In the genomic region with DNA sequence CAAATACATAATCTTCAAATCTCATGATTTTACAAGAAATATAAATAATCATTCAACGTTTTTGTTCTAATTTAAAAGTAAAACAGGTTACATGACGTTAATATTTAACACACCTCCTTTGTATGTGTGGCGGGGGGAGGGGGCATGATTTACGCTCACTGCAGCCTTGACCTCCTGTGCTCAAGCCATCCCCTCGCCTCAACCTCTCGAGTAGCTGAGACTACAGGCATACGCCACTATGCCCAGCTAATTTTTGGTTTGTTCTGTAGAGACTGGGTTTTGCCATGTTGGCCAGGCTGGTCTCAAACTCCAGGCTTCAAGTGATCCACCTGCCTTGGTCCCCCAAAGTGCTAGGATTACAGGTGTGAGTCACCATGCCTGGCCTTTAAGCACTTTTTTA, we compare ENCODE assay signal across 19 cellular contexts. TPM values are rescaled to one million over a fixed set of nuclear protein-coding genes. Genes with fewer than 3 reads are reported as not detected.
A peak's percentile ranks its signal among the peaks of the same experiment; 100 is the strongest.
DNase-seq lines count a peak whose midpoint lies in the region; ATAC-seq and TF ChIP-seq lines count a peak whose summit lies in the region.
"Had no signal": no experiment of that assay in that cellular context is flagged by ENCODE, and none has a peak within 500 bp of the region (broad histone marks: within the 10 kb centered on the region; RNA-seq: fewer than 3 reads in every experiment).

No MANE protein-coding gene starts in this region.

- in situ Hi-C loops in KBM-7 (cut with MboI; ENCODE audit: low pct_unique_long_range_greater_than_20kb, low sequenced_read_pairs): no loop called here

- no peaks in the 10 kb centered on the region for H4K20me1 ChIP-seq in GM23338 (replicated peaks; ENCODE audit: insufficient read depth)
- H4K20me1 ChIP-seq: BLaER1 had no signal

- H3K4me3 Mint-ChIP-seq in GM23338 (no peak overlapping the region), WTC11 (no peak overlapping the region), nephron (no peak overlapping the region)
- H3K4me3 Mint-ChIP-seq: CD14-positive monocyte; CD4-positive, alpha-beta memory T cell; CD4-positive, CD25-positive, alpha-beta regulatory T cell; CD8-positive, alpha-beta memory T cell had no signal

- POLR2A ChIA-PET in WTC11 (lab: Charles Lee): no interaction called here

- TF ChIP-seq CTCF in GM23338 (conservative IDR thresholded peaks at IDR 0.05; ENCODE audit: low read depth in 2 of 2): no peak
- TF ChIP-seq CTCF in WTC11 (IDR thresholded peaks at IDR 0.05): no peak
- no peak for TF ChIP-seq CTCF in nephron (IDR thresholded peaks at IDR 0.05; ENCODE audit: unreplicated experiment in 3 of 3)

- H3K27me3 ChIP-seq in GM23338 (ENCODE audit: insufficient read depth): peaks cover 11% of the 10 kb centered on the region
- H3K27me3 ChIP-seq: BE2C, BLaER1 had no signal

- H3F3A ChIP-seq in GM23338 (replicated peaks; ENCODE audit: low read depth): no peaks in the 10 kb centered on the region

- ATAC-seq in GM23338 (peak; percentile 71), WTC11 (peak; percentile 62)
- ATAC-seq: A549 had no signal

- no peak overlapping the region for H2AFZ ChIP-seq in GM23338

- H3K9me3 Mint-ChIP-seq in GM23338 (no peaks in the 10 kb centered on the region), WTC11 (no peaks in the 10 kb centered on the region), nephron (no peaks in the 10 kb centered on the region)
- H3K9me3 Mint-ChIP-seq: CD14-positive monocyte had no signal

- H3K4me1 Mint-ChIP-seq in GM23338 (peaks cover 20% of the 10 kb centered on the region), WTC11 (peaks cover 15% of the 10 kb centered on the region), nephron (peaks cover 5% of the 10 kb centered on the region)
- H3K4me1 Mint-ChIP-seq: CD14-positive monocyte; CD4-positive, alpha-beta memory T cell; CD4-positive, CD25-positive, alpha-beta regulatory T cell; CD8-positive, alpha-beta memory T cell had no signal

- H3K27me3 Mint-ChIP-seq in GM23338 (ENCODE audit: insufficient read depth, low read depth, poor library complexity) (peaks cover 2% of the 10 kb centered on the region), WTC11 (ENCODE audit: low read depth) (peaks cover 4% of the 10 kb centered on the region), nephron (ENCODE audit: low read depth) (no peaks in the 10 kb centered on the region)

- CTCF ChIA-PET in WTC11 (lab: Charles Lee): no interaction called here

- no peak overlapping the region for H3K27ac Mint-ChIP-seq in GM23338
- no peak overlapping the region for H3K27ac Mint-ChIP-seq in WTC11
- peak overlapping the region in 2 of 3 experiments; percentile 68 to 92 for H3K27ac Mint-ChIP-seq in nephron
- H3K27ac Mint-ChIP-seq: CD14-positive monocyte; CD4-positive, alpha-beta memory T cell; CD4-positive, CD25-positive, alpha-beta regulatory T cell; CD8-positive, alpha-beta memory T cell had no signal

- H3K4me1 ChIP-seq in GM23338 (ENCODE audit: insufficient read depth): peaks cover 20% of the 10 kb centered on the region
- H3K4me1 ChIP-seq: BE2C, BLaER1, Caco-2 had no signal

- no peak for DNase-seq in GM23338 (ENCODE audit: low spot score)
- DNase-seq in WTC11 (ENCODE audit: low spot score): no peak
- no peak for DNase-seq in COLO829 (ENCODE audit: low spot score)
- DNase-seq in KBM-7: no peak
- no peak for DNase-seq in AML-193 (lab: John Stamatoyannopoulos, UW)
- DNase-seq: BE2C; C1 segment of cervical spinal cord; Caco-2; Calu3; CD4-positive, alpha-beta memory T cell; CD4-positive, CD25-positive, alpha-beta regulatory T cell; CD8-positive, alpha-beta memory T cell; DMS79 treated with DMSO at 0.1 percent for 48 hours; GF-D8 had no signal

- no peaks in the 10 kb centered on the region for H3K9me2 ChIP-seq in GM23338 (ENCODE audit: insufficient read depth)

- H3K79me2 ChIP-seq in GM23338 (replicated peaks; ENCODE audit: insufficient read depth): no peaks in the 10 kb centered on the region

- H3K36me3 Mint-ChIP-seq in GM23338 (ENCODE audit: low read depth) (no peaks in the 10 kb centered on the region), WTC11 (no peaks in the 10 kb centered on the region), nephron (ENCODE audit: low read depth) (no peaks in the 10 kb centered on the region)
- H3K36me3 Mint-ChIP-seq: CD14-positive monocyte; CD4-positive, alpha-beta memory T cell; CD4-positive, CD25-positive, alpha-beta regulatory T cell; CD8-positive, alpha-beta memory T cell had no signal

- no peak overlapping the region for H3K4me3 ChIP-seq in GM23338
- H3K4me3 ChIP-seq: A549, BLaER1 had no signal

- no peaks in the 10 kb centered on the region for H3K36me3 ChIP-seq in GM23338 (ENCODE audit: insufficient read depth)
- H3K36me3 ChIP-seq: BE2C, BLaER1 had no signal

- no peak overlapping the region for H3K4me2 ChIP-seq in GM23338
- H3K4me2 ChIP-seq: A549, BLaER1 had no signal

- no peak overlapping the region for H3K27ac ChIP-seq in GM23338 (ENCODE audit: low read depth)
- H3K27ac ChIP-seq: 22Rv1, A549, BLaER1 had no signal

TF ChIP-seq in GM23338, 12 proteins besides CTCF, POLR2A, EP300 and RAD21 (continues in another document):
- TF ChIP-seq, protein P1, sequence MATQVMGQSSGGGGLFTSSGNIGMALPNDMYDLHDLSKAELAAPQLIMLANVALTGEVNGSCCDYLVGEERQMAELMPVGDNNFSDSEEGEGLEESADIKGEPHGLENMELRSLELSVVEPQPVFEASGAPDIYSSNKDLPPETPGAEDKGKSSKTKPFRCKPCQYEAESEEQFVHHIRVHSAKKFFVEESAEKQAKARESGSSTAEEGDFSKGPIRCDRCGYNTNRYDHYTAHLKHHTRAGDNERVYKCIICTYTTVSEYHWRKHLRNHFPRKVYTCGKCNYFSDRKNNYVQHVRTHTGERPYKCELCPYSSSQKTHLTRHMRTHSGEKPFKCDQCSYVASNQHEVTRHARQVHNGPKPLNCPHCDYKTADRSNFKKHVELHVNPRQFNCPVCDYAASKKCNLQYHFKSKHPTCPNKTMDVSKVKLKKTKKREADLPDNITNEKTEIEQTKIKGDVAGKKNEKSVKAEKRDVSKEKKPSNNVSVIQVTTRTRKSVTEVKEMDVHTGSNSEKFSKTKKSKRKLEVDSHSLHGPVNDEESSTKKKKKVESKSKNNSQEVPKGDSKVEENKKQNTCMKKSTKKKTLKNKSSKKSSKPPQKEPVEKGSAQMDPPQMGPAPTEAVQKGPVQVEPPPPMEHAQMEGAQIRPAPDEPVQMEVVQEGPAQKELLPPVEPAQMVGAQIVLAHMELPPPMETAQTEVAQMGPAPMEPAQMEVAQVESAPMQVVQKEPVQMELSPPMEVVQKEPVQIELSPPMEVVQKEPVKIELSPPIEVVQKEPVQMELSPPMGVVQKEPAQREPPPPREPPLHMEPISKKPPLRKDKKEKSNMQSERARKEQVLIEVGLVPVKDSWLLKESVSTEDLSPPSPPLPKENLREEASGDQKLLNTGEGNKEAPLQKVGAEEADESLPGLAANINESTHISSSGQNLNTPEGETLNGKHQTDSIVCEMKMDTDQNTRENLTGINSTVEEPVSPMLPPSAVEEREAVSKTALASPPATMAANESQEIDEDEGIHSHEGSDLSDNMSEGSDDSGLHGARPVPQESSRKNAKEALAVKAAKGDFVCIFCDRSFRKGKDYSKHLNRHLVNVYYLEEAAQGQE (IDR thresholded peaks at IDR 0.05; ENCODE audit: unreplicated experiment): no peak
- TF ChIP-seq STAT1 (IDR thresholded peaks at IDR 0.05; ENCODE audit: unreplicated experiment) (no peak), EZH2 (IDR thresholded peaks at IDR 0.05; ENCODE audit: low read depth, unreplicated experiment) (no peak), EZH2phosphoT487 (IDR thresholded peaks at IDR 0.05; ENCODE audit: unreplicated experiment) (no peak), ZNF331 (CRISPR knock-in tag; IDR thresholded peaks at IDR 0.05; ENCODE audit: low read depth) (no peak), NANOG (IDR thresholded peaks at IDR 0.05; ENCODE audit: borderline replicate concordance) (no peak), POLR2AphosphoS5 (IDR thresholded peaks at IDR 0.05; ENCODE audit: low read depth) (no peak)

TF ChIP-seq in WTC11, 78 proteins besides CTCF, POLR2A, EP300 and RAD21 (continues in another document):
- no peak for TF ChIP-seq NFE2L1 (CRISPR knock-in tag; IDR thresholded peaks at IDR 0.05)
- TF ChIP-seq, protein P2, sequence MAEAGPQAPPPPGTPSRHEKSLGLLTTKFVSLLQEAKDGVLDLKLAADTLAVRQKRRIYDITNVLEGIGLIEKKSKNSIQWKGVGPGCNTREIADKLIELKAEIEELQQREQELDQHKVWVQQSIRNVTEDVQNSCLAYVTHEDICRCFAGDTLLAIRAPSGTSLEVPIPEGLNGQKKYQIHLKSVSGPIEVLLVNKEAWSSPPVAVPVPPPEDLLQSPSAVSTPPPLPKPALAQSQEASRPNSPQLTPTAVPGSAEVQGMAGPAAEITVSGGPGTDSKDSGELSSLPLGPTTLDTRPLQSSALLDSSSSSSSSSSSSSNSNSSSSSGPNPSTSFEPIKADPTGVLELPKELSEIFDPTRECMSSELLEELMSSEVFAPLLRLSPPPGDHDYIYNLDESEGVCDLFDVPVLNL (CRISPR knock-in tag; IDR thresholded peaks at IDR 0.05; ENCODE audit: borderline replicate concordance, low read depth): no peak
- TF ChIP-seq OVOL2 (CRISPR knock-in tag; IDR thresholded peaks at IDR 0.05; ENCODE audit: borderline replicate concordance): no peak
- no peak for TF ChIP-seq RORB (CRISPR knock-in tag; IDR thresholded peaks at IDR 0.05)
- TF ChIP-seq KAT7 (CRISPR knock-in tag; IDR thresholded peaks at IDR 0.05; ENCODE audit: borderline replicate concordance): no peak
- TF ChIP-seq, protein P3, sequence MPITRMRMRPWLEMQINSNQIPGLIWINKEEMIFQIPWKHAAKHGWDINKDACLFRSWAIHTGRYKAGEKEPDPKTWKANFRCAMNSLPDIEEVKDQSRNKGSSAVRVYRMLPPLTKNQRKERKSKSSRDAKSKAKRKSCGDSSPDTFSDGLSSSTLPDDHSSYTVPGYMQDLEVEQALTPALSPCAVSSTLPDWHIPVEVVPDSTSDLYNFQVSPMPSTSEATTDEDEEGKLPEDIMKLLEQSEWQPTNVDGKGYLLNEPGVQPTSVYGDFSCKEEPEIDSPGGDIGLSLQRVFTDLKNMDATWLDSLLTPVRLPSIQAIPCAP (CRISPR knock-in tag; IDR thresholded peaks at IDR 0.05): no peak
- TF ChIP-seq IRF2 (CRISPR knock-in tag; IDR thresholded peaks at IDR 0.05; ENCODE audit: borderline replicate concordance, low read depth): no peak
- TF ChIP-seq CBFB (CRISPR knock-in tag; IDR thresholded peaks at IDR 0.05; ENCODE audit: low read depth): no peak
- TF ChIP-seq MYBL2 (CRISPR knock-in tag; IDR thresholded peaks at IDR 0.05): no peak
- TF ChIP-seq ZNF671 (CRISPR knock-in tag; IDR thresholded peaks at IDR 0.05): no peak

RNA-seq across cellular contexts. Expression of a gene that starts 7.2 kb away (rescaled TPM):
- 20.4 and 33.7 TPM in 2 replicates for total RNA-seq in GM23338 (2014; rRNA removed; shearing (Covaris generic))
- polyA plus RNA-seq in GM23338 (2016; fragmentation: Nextera tagmentation; extraction: Ambion mirVana): 5.5 and 7.0 TPM in 2 replicates
- total RNA-seq in WTC11 (2021): 21.9 to 33.3 TPM (median 22.9 TPM) in 3 replicates
- total RNA-seq: Caco-2; CD4-positive, alpha-beta memory T cell; CD4-positive, CD25-positive, alpha-beta regulatory T cell; CD8-positive, alpha-beta memory T cell had no signal
- polyA plus RNA-seq: CD4-positive, alpha-beta memory T cell; CD4-positive, CD25-positive, alpha-beta regulatory T cell; CD8-positive, alpha-beta memory T cell had no signal

Comparison
In these comparisons a context has a peak if more than half of its experiments do, and no peak if none do; other contexts are left out.
1. H3K27ac Mint-ChIP-seq: peak in nephron (2 of 3); none in GM23338 (single experiment) and WTC11 (single experiment).